ENCODE assay signal across 8 cellular contexts in genomic region chr1:229229721-229230135, GRCh38. TPM values are rescaled to one million over a fixed set of nuclear protein-coding genes. Genes with fewer than 3 reads are reported as not detected.
A peak's percentile ranks its signal among the peaks of the same experiment; 100 is the strongest.
DNase-seq lines count a peak whose midpoint lies in the region; ATAC-seq and TF ChIP-seq lines count a peak whose summit lies in the region.

No MANE protein-coding gene starts in this region.

- no peaks in the 10 kb centered on the region for H4K20me1 ChIP-seq in GM23338 (replicated peaks; ENCODE audit: insufficient read depth)

- no peaks in the 10 kb centered on the region for H3K9me3 ChIP-seq in gastrocnemius medialis

- H2AFZ ChIP-seq in GM23338 = no peak overlapping the region

- no peaks in the 10 kb centered on the region for H3K36me3 Mint-ChIP-seq in GM23338 (ENCODE audit: low read depth)

- H3K4me3 Mint-ChIP-seq in GM23338 = peak overlapping the region; percentile 42

- no peaks in the 10 kb centered on the region for H3K27me3 ChIP-seq in GM23338 (ENCODE audit: insufficient read depth)
- no peaks in the 10 kb centered on the region for H3K27me3 ChIP-seq in gastrocnemius medialis

- ATAC-seq in GM23338 = peak; percentile 19
- peak; percentile 88 to 90 for ATAC-seq in gastrocnemius medialis
- ATAC-seq in GM21515 (IDR thresholded peaks at IDR 0.05; ENCODE audit: unreplicated experiment) = no peak

- no peaks in the 10 kb centered on the region for H3K9me2 ChIP-seq in GM23338 (ENCODE audit: insufficient read depth)

- TF ChIP-seq CTCF in GM23338 (conservative IDR thresholded peaks at IDR 0.05; ENCODE audit: low read depth in 2 of 2) = no peak
- TF ChIP-seq CTCF in gastrocnemius medialis (IDR thresholded peaks at IDR 0.05 in 4 of 5, conservative IDR thresholded peaks at IDR 0.05 in 1 of 5) = no peak

- H3K4me1 Mint-ChIP-seq in GM23338 = peaks cover 61% of the 10 kb centered on the region

- H3K27ac ChIP-seq in GM23338 (ENCODE audit: low read depth) = peak overlapping the region; percentile 92
- H3K27ac ChIP-seq in gastrocnemius medialis = peak overlapping the region; percentile 84 to 97 (median 90)

- DNase-seq in GM23338 (ENCODE audit: low spot score) (peak; percentile 23), amygdala (lab: John Stamatoyannopoulos, UW) (peak in 53 of 56 donors; percentile 30 to 99 (median 88)), hypothalamus (lab: John Stamatoyannopoulos, UW) (peak in 42 of 51 donors; percentile 38 to 98 (median 80)), gastrocnemius medialis (peak; percentile 81 to 89), HT-29 (ENCODE audit: low spot score) (no peak), KBM-7 (no peak), NCI-H2081 (lab: John Stamatoyannopoulos, UW) (no peak)

- intact Hi-C loops in gastrocnemius medialis (cut with DNase I; ENCODE audit: low total_unique reads) = no loop called here

- in situ Hi-C loops in gastrocnemius medialis (cut with MboI; ENCODE audit: low sequenced_read_pairs in 4 of 4) = loop anchor here in 3 of 4 donors (5.0 to 25.0 kb wide), 2 partner anchors 492 to 497 kb away; partner anchors contain the start of gene RHOU (in 1 of the 3)
- in situ Hi-C loops in KBM-7 (cut with MboI; ENCODE audit: low pct_unique_long_range_greater_than_20kb, low sequenced_read_pairs) = no loop called here

- H3K27me3 Mint-ChIP-seq in GM23338 (ENCODE audit: insufficient read depth, low read depth, poor library complexity) = peaks cover 12% of the 10 kb centered on the region

- H3K4me1 ChIP-seq in GM23338 (ENCODE audit: insufficient read depth) (peaks cover 47% of the 10 kb centered on the region), gastrocnemius medialis (peaks cover 22 to 41% of the 10 kb centered on the region in 2 donors)

- no peaks in the 10 kb centered on the region for H3K36me3 ChIP-seq in GM23338 (ENCODE audit: insufficient read depth)
- H3K36me3 ChIP-seq in gastrocnemius medialis = no peaks in the 10 kb centered on the region

- peak overlapping the region; percentile 46 for H3K4me2 ChIP-seq in GM23338

- TF ChIP-seq POLR2A in gastrocnemius medialis (IDR thresholded peaks at IDR 0.05) = peak in 1 of 2 donors; percentile 14

- peaks cover 4% of the 10 kb centered on the region; the same call in 1 of the 2 replicates for H3F3A ChIP-seq in GM23338 (replicated peaks; ENCODE audit: low read depth)

- no peaks in the 10 kb centered on the region for H3K9me3 Mint-ChIP-seq in GM23338

- H3K4me3 ChIP-seq in GM23338 (peak overlapping the region; percentile 20; the same call in 1 of the 2 replicates), gastrocnemius medialis (peak overlapping the region; percentile 19 to 36 (median 23))

- no peaks in the 10 kb centered on the region for H3K79me2 ChIP-seq in GM23338 (replicated peaks; ENCODE audit: insufficient read depth)

- peak overlapping the region; percentile 89 for H3K27ac Mint-ChIP-seq in GM23338

TF ChIP-seq in GM23338, 12 proteins besides CTCF, POLR2A, EP300 and RAD21:
- TF ChIP-seq JUNB (IDR thresholded peaks at IDR 0.05; ENCODE audit: unreplicated experiment) (no peak), ZNF114 (CRISPR knock-in tag; IDR thresholded peaks at IDR 0.05) (no peak), CREB1 (CRISPR knock-in tag; IDR thresholded peaks at IDR 0.05; ENCODE audit: low read depth) (no peak), EZH2phosphoT487 (IDR thresholded peaks at IDR 0.05; ENCODE audit: unreplicated experiment) (no peak), POLR2AphosphoS5 (IDR thresholded peaks at IDR 0.05; ENCODE audit: low read depth) (0 out of 2 replicates have a peak, but pooled peaks have one; percentile 8), ETS1 (IDR thresholded peaks at IDR 0.05) (no peak), ZNF462 (CRISPR knock-in tag; IDR thresholded peaks at IDR 0.05) (0 out of 2 replicates have a peak, but pooled peaks have one; percentile 1)

RNA-seq across cellular contexts. Expression of gene RAB4A, which starts 41.2 kb away (rescaled TPM):
- 25.9 and 37.5 TPM in 2 replicates for total RNA-seq in GM23338 (2014; rRNA removed; shearing (Covaris generic))
- polyA plus RNA-seq in GM23338 (2016; fragmentation: Nextera tagmentation; extraction: Ambion mirVana) = 49.4 and 50.8 TPM in 2 replicates
- 10 to 100 TPM; 21.1 to 48.1 (median 29.2) TPM for total RNA-seq in gastrocnemius medialis
- total RNA-seq in HT-29 (2014; rRNA removed; shearing (Covaris generic)) = 47.3 and 53.4 TPM in 2 replicates

Comparison
In these comparisons a context has a peak if more than half of its experiments do, and no peak if none do; other contexts are left out.
1. DNase-seq: peak in GM23338 (single experiment), amygdala (53 of 56), hypothalamus (42 of 51) and gastrocnemius medialis (2 of 2); none in HT-29 (single experiment), KBM-7 (single experiment) and NCI-H2081 (0 of 2).